In genomic region chr13:77828815-77829214, GRCh38 we compare ENCODE assay signal across 27 cellular contexts.
"Had no signal": no experiment of that assay in that cellular context is flagged by ENCODE, and none has a peak within 500 bp of the region (broad histone marks: within the 10 kb centered on the region; RNA-seq: fewer than 3 reads in every experiment).

No MANE protein-coding gene starts in this region.

- H3K27ac ChIP-seq: ascending aorta, body of pancreas, cardiac muscle cell, SK-N-MC, VCaP had no signal

- H3K4me3 ChIP-seq: ascending aorta, body of pancreas, cardiac muscle cell, K562, SK-N-MC had no signal

- H3K4me1 ChIP-seq: ascending aorta, body of pancreas had no signal

- DNase-seq: activated CD4-positive, alpha-beta memory T cell treated with anti-CD3 and anti-CD28 coated beads for 36 hours; activated CD4-positive, alpha-beta T cell treated with anti-CD3 and anti-CD28 coated beads, Interleukin-2, amount 10 ng/mL, durations not matched to agents 7 days and 5 days; activated CD4-positive, CD25-positive, alpha-beta regulatory T cell; activated CD8-positive, alpha-beta memory T cell treated with anti-CD3 and anti-CD28 coated beads for 24 hours; activated effector memory CD4-positive, alpha-beta T cell treated with anti-CD3 and anti-CD28 coated beads, Interleukin-2, amount 50 U/mL, for 16 hours; activated naive CD4-positive, alpha-beta T cell treated with Interleukin-2 at 50 U/mL for 16 hours; activated naive CD8-positive, alpha-beta T cell treated with anti-CD3 and anti-CD28 coated beads, Interleukin-2, amount 50 U/mL, for 24 hours; activated T-cell treated with anti-CD3 and anti-CD28 coated beads, Interleukin-2, amount 50 U/mL, for 4 hours; amniotic stem cell; body of pancreas; Karpas-422; MM.1S; NCI-H1417 treated with DMSO at 0.1 percent for 48 hours; NCI-H187; NCI-H2081; NCI-H2171; NCI-H2227 treated with DMSO at 0.1 percent for 48 hours; NCI-H446 treated with DMSO at 0.1 percent for 48 hours; NCI-H524 treated with DMSO at 0.1 percent for 48 hours; NCI-H748 treated with DMSO at 0.1 percent for 48 hours; RPMI8226; T-helper 1 cell had no signal

- H3K36me3 ChIP-seq: ascending aorta, cardiac muscle cell had no signal

- H3K9me3 ChIP-seq: ascending aorta, body of pancreas had no signal

- H3K27me3 ChIP-seq: ascending aorta, body of pancreas, cardiac muscle cell had no signal
